In the genomic region with DNA sequence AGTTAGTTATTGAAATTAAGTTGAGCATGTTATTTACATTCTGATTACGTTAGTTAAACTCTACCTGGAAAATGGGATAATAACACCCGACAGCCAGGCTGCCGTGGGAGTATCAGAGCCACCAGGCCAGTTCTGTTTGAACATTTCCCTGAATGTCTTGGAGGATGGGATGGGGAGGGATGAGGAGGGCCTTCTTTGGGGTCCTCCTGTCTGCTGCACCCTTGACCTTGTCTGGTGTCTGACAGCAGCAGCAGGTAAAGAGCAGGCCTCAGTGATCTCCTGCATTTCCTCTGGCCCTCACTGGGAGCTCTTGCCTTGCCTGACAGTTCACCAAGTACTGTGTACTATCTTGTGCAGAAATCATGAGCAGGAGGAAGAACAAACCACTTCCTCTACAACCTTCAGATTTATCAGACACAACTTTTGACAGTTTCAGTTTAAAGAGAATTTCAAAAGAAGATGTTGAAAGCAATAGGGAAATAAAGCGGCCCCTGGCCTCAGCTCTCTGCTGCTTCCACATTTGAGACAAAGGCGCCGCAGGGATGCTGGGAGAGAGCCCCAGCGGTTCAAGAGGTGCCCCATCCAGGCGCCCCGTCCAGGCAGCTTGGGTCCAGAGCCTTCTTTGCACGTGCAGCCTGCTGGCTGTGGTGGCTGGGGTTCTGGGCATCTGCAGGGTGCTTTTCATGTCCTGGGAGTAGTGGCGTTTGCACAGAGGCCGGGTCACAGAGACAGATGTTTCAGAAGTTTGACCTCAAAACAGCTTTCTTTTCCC, we compare ENCODE assay signal across 1 cellular context.
A peak's percentile ranks its signal among the peaks of the same experiment; 100 is the strongest.
TF ChIP-seq lines count a peak whose summit lies in the region.

No MANE protein-coding gene starts in this region.

TF ChIP-seq in K562, 482 proteins besides CTCF, POLR2A, EP300 and RAD21 (continued from another document and continues in another):
- TF ChIP-seq EWSR1 (IDR thresholded peaks at IDR 0.05; ENCODE audit: borderline replicate concordance, low read depth, partially characterized antibody), result no peak
- no peak for TF ChIP-seq TAF15 (IDR thresholded peaks at IDR 0.05; ENCODE audit: low read depth, low read length)
- TF ChIP-seq, protein P1, sequence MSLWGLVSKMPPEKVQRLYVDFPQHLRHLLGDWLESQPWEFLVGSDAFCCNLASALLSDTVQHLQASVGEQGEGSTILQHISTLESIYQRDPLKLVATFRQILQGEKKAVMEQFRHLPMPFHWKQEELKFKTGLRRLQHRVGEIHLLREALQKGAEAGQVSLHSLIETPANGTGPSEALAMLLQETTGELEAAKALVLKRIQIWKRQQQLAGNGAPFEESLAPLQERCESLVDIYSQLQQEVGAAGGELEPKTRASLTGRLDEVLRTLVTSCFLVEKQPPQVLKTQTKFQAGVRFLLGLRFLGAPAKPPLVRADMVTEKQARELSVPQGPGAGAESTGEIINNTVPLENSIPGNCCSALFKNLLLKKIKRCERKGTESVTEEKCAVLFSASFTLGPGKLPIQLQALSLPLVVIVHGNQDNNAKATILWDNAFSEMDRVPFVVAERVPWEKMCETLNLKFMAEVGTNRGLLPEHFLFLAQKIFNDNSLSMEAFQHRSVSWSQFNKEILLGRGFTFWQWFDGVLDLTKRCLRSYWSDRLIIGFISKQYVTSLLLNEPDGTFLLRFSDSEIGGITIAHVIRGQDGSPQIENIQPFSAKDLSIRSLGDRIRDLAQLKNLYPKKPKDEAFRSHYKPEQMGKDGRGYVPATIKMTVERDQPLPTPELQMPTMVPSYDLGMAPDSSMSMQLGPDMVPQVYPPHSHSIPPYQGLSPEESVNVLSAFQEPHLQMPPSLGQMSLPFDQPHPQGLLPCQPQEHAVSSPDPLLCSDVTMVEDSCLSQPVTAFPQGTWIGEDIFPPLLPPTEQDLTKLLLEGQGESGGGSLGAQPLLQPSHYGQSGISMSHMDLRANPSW (CRISPR knock-in tag; IDR thresholded peaks at IDR 0.05), result no peak
- no peak for TF ChIP-seq CBX2 (IDR thresholded peaks at IDR 0.05; ENCODE audit: insufficient read depth, low read length, poor library complexity, severe bottlenecking)
- TF ChIP-seq NRF1 (conservative IDR thresholded peaks at IDR 0.05 in 1 of 2, IDR thresholded peaks at IDR 0.05 in 1 of 2), result peak; percentile 37 to 59
- TF ChIP-seq ZNF766 (CRISPR knock-in tag; conservative IDR thresholded peaks at IDR 0.05), result peak; percentile 21; the same call in 1 of the 2 replicates
- TF ChIP-seq ATF7 (IDR thresholded peaks at IDR 0.05), result peak; percentile 62
- TF ChIP-seq PHF20 (IDR thresholded peaks at IDR 0.05; ENCODE audit: partially characterized antibody), result no peak
- TF ChIP-seq GATA2 (CRISPR knock-in tag; IDR thresholded peaks at IDR 0.05), result peak; percentile 88
- peak; percentile 47; the same call in 1 of the 2 replicates for TF ChIP-seq L3MBTL2 (IDR thresholded peaks at IDR 0.05)
- TF ChIP-seq HDAC2 (IDR thresholded peaks at IDR 0.05), result no peak
- TF ChIP-seq CREB1 (IDR thresholded peaks at IDR 0.05), result 0 out of 2 replicates have a peak, but pooled peaks have one; percentile 8
- 0 out of 2 replicates have a peak, but pooled peaks have one; percentile 5 for TF ChIP-seq CREB1 (CRISPR knock-in tag; IDR thresholded peaks at IDR 0.05)
- TF ChIP-seq ZNF316 (IDR thresholded peaks at IDR 0.05), result no peak
- no peak; the same call in 1 of the 2 replicates for TF ChIP-seq BRD4 (IDR thresholded peaks at IDR 0.05)
- TF ChIP-seq, protein P2, sequence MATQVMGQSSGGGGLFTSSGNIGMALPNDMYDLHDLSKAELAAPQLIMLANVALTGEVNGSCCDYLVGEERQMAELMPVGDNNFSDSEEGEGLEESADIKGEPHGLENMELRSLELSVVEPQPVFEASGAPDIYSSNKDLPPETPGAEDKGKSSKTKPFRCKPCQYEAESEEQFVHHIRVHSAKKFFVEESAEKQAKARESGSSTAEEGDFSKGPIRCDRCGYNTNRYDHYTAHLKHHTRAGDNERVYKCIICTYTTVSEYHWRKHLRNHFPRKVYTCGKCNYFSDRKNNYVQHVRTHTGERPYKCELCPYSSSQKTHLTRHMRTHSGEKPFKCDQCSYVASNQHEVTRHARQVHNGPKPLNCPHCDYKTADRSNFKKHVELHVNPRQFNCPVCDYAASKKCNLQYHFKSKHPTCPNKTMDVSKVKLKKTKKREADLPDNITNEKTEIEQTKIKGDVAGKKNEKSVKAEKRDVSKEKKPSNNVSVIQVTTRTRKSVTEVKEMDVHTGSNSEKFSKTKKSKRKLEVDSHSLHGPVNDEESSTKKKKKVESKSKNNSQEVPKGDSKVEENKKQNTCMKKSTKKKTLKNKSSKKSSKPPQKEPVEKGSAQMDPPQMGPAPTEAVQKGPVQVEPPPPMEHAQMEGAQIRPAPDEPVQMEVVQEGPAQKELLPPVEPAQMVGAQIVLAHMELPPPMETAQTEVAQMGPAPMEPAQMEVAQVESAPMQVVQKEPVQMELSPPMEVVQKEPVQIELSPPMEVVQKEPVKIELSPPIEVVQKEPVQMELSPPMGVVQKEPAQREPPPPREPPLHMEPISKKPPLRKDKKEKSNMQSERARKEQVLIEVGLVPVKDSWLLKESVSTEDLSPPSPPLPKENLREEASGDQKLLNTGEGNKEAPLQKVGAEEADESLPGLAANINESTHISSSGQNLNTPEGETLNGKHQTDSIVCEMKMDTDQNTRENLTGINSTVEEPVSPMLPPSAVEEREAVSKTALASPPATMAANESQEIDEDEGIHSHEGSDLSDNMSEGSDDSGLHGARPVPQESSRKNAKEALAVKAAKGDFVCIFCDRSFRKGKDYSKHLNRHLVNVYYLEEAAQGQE (CRISPR knock-in tag; IDR thresholded peaks at IDR 0.05; ENCODE audit: low read depth), result 0 out of 2 replicates have a peak, but pooled peaks have one; percentile 17
- TF ChIP-seq DPF2 (IDR thresholded peaks at IDR 0.05), result peak; percentile 25
- TF ChIP-seq, protein P3, sequence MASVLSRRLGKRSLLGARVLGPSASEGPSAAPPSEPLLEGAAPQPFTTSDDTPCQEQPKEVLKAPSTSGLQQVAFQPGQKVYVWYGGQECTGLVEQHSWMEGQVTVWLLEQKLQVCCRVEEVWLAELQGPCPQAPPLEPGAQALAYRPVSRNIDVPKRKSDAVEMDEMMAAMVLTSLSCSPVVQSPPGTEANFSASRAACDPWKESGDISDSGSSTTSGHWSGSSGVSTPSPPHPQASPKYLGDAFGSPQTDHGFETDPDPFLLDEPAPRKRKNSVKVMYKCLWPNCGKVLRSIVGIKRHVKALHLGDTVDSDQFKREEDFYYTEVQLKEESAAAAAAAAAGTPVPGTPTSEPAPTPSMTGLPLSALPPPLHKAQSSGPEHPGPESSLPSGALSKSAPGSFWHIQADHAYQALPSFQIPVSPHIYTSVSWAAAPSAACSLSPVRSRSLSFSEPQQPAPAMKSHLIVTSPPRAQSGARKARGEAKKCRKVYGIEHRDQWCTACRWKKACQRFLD (CRISPR knock-in tag; IDR thresholded peaks at IDR 0.05), result peak; percentile 62
- TF ChIP-seq, protein P4, sequence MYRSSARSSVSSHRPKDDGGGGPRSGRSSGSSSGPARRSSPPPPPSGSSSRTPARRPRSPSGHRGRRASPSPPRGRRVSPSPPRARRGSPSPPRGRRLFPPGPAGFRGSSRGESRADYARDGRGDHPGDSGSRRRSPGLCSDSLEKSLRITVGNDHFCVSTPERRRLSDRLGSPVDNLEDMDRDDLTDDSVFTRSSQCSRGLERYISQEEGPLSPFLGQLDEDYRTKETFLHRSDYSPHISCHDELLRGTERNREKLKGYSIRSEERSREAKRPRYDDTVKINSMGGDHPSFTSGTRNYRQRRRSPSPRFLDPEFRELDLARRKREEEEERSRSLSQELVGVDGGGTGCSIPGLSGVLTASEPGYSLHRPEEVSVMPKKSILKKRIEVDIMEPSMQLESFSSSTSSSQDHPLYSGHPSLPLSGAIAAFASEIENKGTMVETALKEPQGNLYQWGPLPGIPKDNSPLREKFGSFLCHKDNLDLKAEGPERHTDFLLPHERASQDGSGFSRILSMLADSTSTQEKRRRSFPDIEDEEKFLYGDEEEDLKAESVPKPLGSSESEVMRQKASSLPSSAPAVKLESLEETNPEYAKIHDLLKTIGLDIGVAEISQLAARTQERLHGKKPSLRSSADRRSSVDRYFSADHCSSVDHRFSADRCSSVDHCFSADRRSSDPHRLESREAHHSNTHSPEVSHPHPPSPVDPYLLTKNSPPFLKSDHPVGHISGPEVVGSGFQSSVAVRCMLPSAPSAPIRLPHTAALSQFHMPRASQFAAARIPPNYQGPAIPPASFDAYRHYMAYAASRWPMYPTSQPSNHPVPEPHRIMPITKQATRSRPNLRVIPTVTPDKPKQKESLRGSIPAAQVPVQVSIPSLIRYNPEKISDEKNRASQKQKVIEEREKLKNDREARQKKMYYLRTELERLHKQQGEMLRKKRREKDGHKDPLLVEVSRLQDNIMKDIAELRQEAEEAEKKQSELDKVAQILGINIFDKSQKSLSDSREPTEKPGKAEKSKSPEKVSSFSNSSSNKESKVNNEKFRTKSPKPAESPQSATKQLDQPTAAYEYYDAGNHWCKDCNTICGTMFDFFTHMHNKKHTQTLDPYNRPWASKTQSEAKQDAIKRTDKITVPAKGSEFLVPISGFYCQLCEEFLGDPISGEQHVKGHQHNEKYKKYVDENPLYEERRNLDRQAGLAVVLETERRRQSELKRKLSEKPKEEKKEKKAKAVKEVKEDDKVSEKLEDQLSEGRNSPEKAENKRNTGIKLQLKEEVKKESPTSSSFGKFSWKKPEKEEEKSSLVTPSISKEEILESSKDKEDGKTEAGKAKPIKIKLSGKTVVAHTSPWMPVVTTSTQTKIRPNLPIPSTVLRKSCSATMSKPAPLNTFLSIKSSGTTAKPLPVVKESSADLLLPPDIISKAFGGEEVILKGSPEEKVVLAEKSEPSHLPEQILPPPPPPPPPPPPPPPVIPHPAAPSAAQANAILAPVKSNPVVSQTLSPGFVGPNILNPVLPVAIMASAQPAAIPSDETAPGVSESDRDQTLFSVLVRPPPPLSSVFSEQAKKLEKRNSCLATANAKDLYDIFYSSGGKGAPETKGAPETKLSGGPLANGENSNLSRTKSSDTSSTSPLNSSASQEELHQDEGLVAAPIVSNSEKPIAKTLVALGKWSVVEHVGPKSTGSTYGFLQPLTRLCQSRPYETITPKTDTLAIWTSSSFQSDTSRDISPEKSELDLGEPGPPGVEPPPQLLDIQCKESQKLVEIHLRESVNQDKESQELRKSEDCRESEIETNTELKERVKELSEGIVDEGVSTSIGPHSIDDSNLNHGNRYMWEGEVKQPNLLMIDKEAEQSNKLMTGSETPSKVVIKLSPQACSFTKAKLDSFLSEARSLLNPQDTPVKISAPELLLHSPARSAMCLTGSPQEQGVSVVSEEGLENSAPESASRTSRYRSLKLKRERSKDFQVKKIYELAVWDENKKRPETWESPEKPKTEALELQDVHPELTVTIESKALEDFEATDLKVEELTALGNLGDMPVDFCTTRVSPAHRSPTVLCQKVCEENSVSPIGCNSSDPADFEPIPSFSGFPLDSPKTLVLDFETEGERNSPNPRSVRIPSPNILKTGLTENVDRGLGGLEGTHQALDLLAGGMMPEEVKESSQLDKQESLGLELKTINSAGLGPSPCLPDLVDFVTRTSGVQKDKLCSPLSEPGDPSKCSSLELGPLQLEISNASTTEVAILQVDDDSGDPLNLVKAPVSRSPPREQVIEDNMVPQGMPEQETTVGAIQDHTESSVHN (IDR thresholded peaks at IDR 0.05; ENCODE audit: borderline replicate concordance in 1 of 2, low read depth in 1 of 2), result 0 out of 4 replicates have a peak, but pooled peaks of 1 of the 2 experiments have one; percentile 14
- 0 out of 2 replicates have a peak, but pooled peaks have one; percentile 27 for TF ChIP-seq MBD2 (IDR thresholded peaks at IDR 0.05; ENCODE audit: borderline replicate concordance, low read depth)
- peak; percentile 93 for TF ChIP-seq SPI1 (IDR thresholded peaks at IDR 0.05; ENCODE audit: borderline replicate concordance, low read depth, low read length)
- no peak for TF ChIP-seq C11orf30 (IDR thresholded peaks at IDR 0.05; ENCODE audit: low read depth)
- TF ChIP-seq ELF2 (CRISPR knock-in tag; IDR thresholded peaks at IDR 0.05), result 0 out of 2 replicates have a peak, but pooled peaks have one; percentile 25
- TF ChIP-seq TEAD2 (tag; IDR thresholded peaks at IDR 0.05), result no peak
- TF ChIP-seq FIP1L1 (IDR thresholded peaks at IDR 0.05; ENCODE audit: low read depth, low read length, poor library complexity, severe bottlenecking), result no peak
- peak; percentile 77 for TF ChIP-seq SMAD4 (CRISPR knock-in tag; conservative IDR thresholded peaks at IDR 0.05)
- no peak for TF ChIP-seq TCFL5 (CRISPR knock-in tag; conservative IDR thresholded peaks at IDR 0.05)
- TF ChIP-seq ZNF12 (CRISPR knock-in tag; IDR thresholded peaks at IDR 0.05), result peak; percentile 50; the same call in 1 of the 2 replicates
- TF ChIP-seq CTBP1 (IDR thresholded peaks at IDR 0.05; ENCODE audit: borderline replicate concordance), result peak; percentile 77
- TF ChIP-seq, protein P5, sequence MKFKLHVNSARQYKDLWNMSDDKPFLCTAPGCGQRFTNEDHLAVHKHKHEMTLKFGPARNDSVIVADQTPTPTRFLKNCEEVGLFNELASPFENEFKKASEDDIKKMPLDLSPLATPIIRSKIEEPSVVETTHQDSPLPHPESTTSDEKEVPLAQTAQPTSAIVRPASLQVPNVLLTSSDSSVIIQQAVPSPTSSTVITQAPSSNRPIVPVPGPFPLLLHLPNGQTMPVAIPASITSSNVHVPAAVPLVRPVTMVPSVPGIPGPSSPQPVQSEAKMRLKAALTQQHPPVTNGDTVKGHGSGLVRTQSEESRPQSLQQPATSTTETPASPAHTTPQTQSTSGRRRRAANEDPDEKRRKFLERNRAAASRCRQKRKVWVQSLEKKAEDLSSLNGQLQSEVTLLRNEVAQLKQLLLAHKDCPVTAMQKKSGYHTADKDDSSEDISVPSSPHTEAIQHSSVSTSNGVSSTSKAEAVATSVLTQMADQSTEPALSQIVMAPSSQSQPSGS (CRISPR knock-in tag; IDR thresholded peaks at IDR 0.05), result no peak
- peak; percentile 91 to 99; a peak in 3 of 4 replicates for TF ChIP-seq ETV6 (IDR thresholded peaks at IDR 0.05; ENCODE audit: borderline replicate concordance in 1 of 2, low read depth in 2 of 2, low read length in 1 of 2)
- TF ChIP-seq ETV6 (CRISPR knock-in tag; IDR thresholded peaks at IDR 0.05; ENCODE audit: borderline replicate concordance), result no peak
- peak in 1 of 2 experiments; percentile 59; a peak in 2 of 4 replicates for TF ChIP-seq TEAD1 (CRISPR knock-in tag; IDR thresholded peaks at IDR 0.05)
- peak; percentile 50; the same call in 1 of the 2 replicates for TF ChIP-seq ZNF324 (CRISPR knock-in tag; IDR thresholded peaks at IDR 0.05)
- TF ChIP-seq, protein P6, sequence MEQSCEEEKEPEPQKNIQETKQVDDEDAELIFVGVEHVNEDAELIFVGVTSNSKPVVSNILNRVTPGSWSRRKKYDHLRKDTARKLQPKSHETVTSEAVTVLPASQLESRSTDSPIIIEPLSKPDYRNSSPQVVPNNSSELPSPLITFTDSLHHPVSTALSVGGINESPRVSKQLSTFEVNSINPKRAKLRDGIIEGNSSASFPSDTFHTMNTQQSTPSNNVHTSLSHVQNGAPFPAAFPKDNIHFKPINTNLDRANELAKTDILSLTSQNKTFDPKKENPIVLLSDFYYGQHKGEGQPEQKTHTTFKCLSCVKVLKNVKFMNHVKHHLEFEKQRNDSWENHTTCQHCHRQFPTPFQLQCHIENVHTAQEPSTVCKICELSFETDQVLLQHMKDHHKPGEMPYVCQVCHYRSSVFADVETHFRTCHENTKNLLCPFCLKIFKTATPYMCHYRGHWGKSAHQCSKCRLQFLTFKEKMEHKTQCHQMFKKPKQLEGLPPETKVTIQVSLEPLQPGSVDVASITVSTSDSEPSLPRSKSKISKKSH (CRISPR knock-in tag; IDR thresholded peaks at IDR 0.05), result no peak
- TF ChIP-seq, protein P7, sequence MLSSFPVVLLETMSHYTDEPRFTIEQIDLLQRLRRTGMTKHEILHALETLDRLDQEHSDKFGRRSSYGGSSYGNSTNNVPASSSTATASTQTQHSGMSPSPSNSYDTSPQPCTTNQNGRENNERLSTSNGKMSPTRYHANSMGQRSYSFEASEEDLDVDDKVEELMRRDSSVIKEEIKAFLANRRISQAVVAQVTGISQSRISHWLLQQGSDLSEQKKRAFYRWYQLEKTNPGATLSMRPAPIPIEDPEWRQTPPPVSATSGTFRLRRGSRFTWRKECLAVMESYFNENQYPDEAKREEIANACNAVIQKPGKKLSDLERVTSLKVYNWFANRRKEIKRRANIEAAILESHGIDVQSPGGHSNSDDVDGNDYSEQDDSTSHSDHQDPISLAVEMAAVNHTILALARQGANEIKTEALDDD (IDR thresholded peaks at IDR 0.05), result peak; percentile 83
